In genomic region chr2:199955339-199956061, GRCh38 we compare ENCODE assay signal across 8 cellular contexts. TPM values are rescaled to one million over a fixed set of nuclear protein-coding genes. Genes with fewer than 3 reads are reported as not detected.
DNase-seq lines count a peak whose midpoint lies in the region; FAIRE-seq and TF ChIP-seq lines count a peak whose summit lies in the region.

TSS of gene MAIP1 (plus strand) at chr2:199955582. CDS start at chr2:199955799, 217 bp downstream.
A gene with protein sequence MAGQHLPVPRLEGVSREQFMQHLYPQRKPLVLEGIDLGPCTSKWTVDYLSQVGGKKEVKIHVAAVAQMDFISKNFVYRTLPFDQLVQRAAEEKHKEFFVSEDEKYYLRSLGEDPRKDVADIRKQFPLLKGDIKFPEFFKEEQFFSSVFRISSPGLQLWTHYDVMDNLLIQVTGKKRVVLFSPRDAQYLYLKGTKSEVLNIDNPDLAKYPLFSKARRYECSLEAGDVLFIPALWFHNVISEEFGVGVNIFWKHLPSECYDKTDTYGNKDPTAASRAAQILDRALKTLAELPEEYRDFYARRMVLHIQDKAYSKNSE (minus strand): TSS chr2:199955491. CDS start chr2:199955470, 21 bp downstream.

- H3K4me3 ChIP-seq in fibroblast of the aortic adventitia (ENCODE audit: low read depth, low read length): peak within 1 kb of the TSS; percentile 79

- peak; percentile 91 for DNase-seq in ELR (ENCODE audit: low read depth)
- DNase-seq in H54 (ENCODE audit: insufficient read length, low spot score): peak; percentile 67
- peak; percentile 89 for DNase-seq in LoVo (ENCODE audit: low spot score)
- peak; percentile 65 for DNase-seq in activated T-helper 9 cell treated with anti-CD3 and anti-CD28 coated beads, Interleukin-2, amount 50 U/mL, for 16 hours (ENCODE audit: low read depth)
- DNase-seq in fibroblast of the aortic adventitia (ENCODE audit: low read depth): peak; percentile 87

- TF ChIP-seq CTCF in fibroblast of the aortic adventitia (IDR thresholded peaks at IDR 0.05; ENCODE audit: insufficient read depth, low read length) (peak; percentile 35), nephron (IDR thresholded peaks at IDR 0.05; ENCODE audit: unreplicated experiment in 3 of 3) (peak in 2 of 3 experiments; percentile 13 to 46)

- TF ChIP-seq POLR2A in H54 (IDR thresholded peaks at IDR 0.05; ENCODE audit: low read depth, low read length): peak; percentile 78
- peak; percentile 87 for TF ChIP-seq POLR2A in Raji (IDR thresholded peaks at IDR 0.05; ENCODE audit: insufficient read depth, low read depth, low read length)

- H3K36me3 Mint-ChIP-seq in nephron (ENCODE audit: low read depth): peaks cover 15% of the 10 kb centered on the region
- H3K36me3 Mint-ChIP-seq in stimulated activated naive CD8-positive, alpha-beta T cell treated with anti-CD3 and anti-CD28 coated beads, Interleukin-15, Interleukin-2, amounts not matched to agents 100 ng/mL and 50 ng/mL, for 24 hours (ENCODE audit: low read depth): peaks cover 34% of the 10 kb centered on the region

- peaks cover 34% of the 10 kb centered on the region for H3K4me1 Mint-ChIP-seq in nephron
- H3K4me1 Mint-ChIP-seq in stimulated activated naive CD8-positive, alpha-beta T cell treated with anti-CD3 and anti-CD28 coated beads, Interleukin-15, Interleukin-2, amounts not matched to agents 100 ng/mL and 50 ng/mL, for 24 hours (ENCODE audit: low read depth): peaks cover 50% of the 10 kb centered on the region

- H3K4me3 Mint-ChIP-seq in nephron: peak within 1 kb of the TSS; percentile 100
- peak within 1 kb of the TSS; percentile 100 for H3K4me3 Mint-ChIP-seq in stimulated activated naive CD8-positive, alpha-beta T cell treated with anti-CD3 and anti-CD28 coated beads, Interleukin-15, Interleukin-2, amounts not matched to agents 100 ng/mL and 50 ng/mL, for 24 hours

- no peaks in the 10 kb centered on the region for H3K9me3 Mint-ChIP-seq in nephron
- no peaks in the 10 kb centered on the region for H3K9me3 Mint-ChIP-seq in stimulated activated naive CD8-positive, alpha-beta T cell treated with anti-CD3 and anti-CD28 coated beads, Interleukin-15, Interleukin-2, amounts not matched to agents 100 ng/mL and 50 ng/mL, for 24 hours

- no peaks in the 10 kb centered on the region for H3K27me3 Mint-ChIP-seq in nephron (ENCODE audit: low read depth)
- no peaks in the 10 kb centered on the region for H3K27me3 Mint-ChIP-seq in stimulated activated naive CD8-positive, alpha-beta T cell treated with anti-CD3 and anti-CD28 coated beads, Interleukin-15, Interleukin-2, amounts not matched to agents 100 ng/mL and 50 ng/mL, for 24 hours

- peak; percentile 43 for FAIRE-seq in H54 (lab: Jason Lieb, UNC)

- peak within 1 kb of the TSS; percentile 97 to 99 (median 99) for H3K27ac Mint-ChIP-seq in nephron
- peak within 1 kb of the TSS; percentile 98 for H3K27ac Mint-ChIP-seq in stimulated activated naive CD8-positive, alpha-beta T cell treated with anti-CD3 and anti-CD28 coated beads, Interleukin-15, Interleukin-2, amounts not matched to agents 100 ng/mL and 50 ng/mL, for 24 hours

RNA-seq across cellular contexts. Expression of gene MAIP1, which starts in this region (rescaled TPM):
- 5.6 and 23.3 TPM in 2 replicates for total RNA-seq in fibroblast of the aortic adventitia (ENCODE audit: low replicate concordance)

RNA-seq across cellular contexts. Expression of the second gene that starts in this region (rescaled TPM):
- 7.8 and 8.3 TPM in 2 replicates for total RNA-seq in fibroblast of the aortic adventitia (ENCODE audit: low replicate concordance)

Comparison
In these comparisons a context has a peak if more than half of its experiments do, and no peak if none do; other contexts are left out.
1. Peak in every context shown above with its lines: DNase-seq and H3K4me3 ChIP-seq.